8 cellular contexts compared by ENCODE assay signal in the genomic region with DNA sequence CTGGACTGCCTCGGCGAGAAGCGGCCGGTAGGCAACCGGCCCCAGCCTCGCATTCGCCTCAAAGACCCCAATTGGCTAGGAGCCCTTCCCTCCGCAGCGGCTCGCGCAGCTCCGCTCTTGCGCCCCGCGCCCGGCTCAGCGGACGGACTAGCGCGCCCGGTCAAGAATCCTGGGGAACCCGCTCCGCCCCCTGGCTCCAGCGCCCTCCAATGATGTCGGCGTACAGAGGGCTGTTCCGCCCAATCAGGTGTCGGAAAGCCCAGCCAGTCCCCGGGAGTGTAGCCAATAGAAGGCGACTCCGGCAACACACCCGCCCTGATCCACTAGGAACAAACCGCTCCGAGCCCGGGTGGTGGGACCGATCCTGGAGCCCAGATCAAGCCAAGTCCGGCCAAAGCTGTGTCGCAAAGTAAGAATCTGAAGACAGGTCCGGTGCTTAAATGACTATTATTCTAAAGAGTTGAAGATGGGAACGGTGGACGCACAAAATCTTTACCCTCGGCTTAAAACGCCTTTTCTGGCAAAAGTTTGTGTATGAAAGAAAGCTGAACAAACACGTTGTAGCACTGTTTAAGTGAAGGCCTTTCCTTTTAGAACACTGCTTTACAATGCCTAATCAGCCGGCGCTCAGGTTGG.
DNase-seq lines count a peak whose midpoint lies in the region; ATAC-seq and TF ChIP-seq lines count a peak whose summit lies in the region.

No MANE protein-coding gene starts in this region.

- H2AFZ ChIP-seq in PC-3 (ENCODE audit: low read length), result peak overlapping the region; percentile 89

- peak overlapping the region; percentile 69 for H3K9ac ChIP-seq in PC-3 (ENCODE audit: low read length)

- peaks cover 18% of the 10 kb centered on the region for H3K4me1 ChIP-seq in PC-3 (ENCODE audit: insufficient read depth, low read length)

- H3F3A ChIP-seq in PC-3 (ENCODE audit: low read length, unreplicated experiment), result no peaks in the 10 kb centered on the region

- H3K9me2 ChIP-seq in PC-3 (replicated peaks; ENCODE audit: low read length), result no peaks in the 10 kb centered on the region

- TSS peak; percentile 89 for BruUV-seq in PC-3 (replicated peaks; lab: Mats Ljungman, UMichigan)

- H3K27me3 ChIP-seq in PC-3 (ENCODE audit: low read length), result no peaks in the 10 kb centered on the region

- H3K79me2 ChIP-seq in PC-3 (ENCODE audit: low read length), result peaks cover 23% of the 10 kb centered on the region

- TF ChIP-seq CTCF in AG09319 (IDR thresholded peaks at IDR 0.05; ENCODE audit: low read depth, low read length), result no peak
- TF ChIP-seq CTCF in PC-3 (conservative IDR thresholded peaks at IDR 0.05; ENCODE audit: low read depth, low read length), result no peak

- H3K27ac ChIP-seq in PC-3 (ENCODE audit: low read length) (no peak overlapping the region), cingulate gyrus (ENCODE audit: low read depth, low read length) (peak overlapping the region; percentile 85)

- ATAC-seq in GM18858 (IDR thresholded peaks at IDR 0.05; ENCODE audit: unreplicated experiment) (peak; percentile 91), HG03159 (IDR thresholded peaks at IDR 0.05; ENCODE audit: unreplicated experiment) (peak; percentile 86), PC-3 (peak; percentile 96)

- DNase-seq in AG09319 (ENCODE audit: extremely low read depth, low read depth) (peak; percentile 87), PC-3 (peak; percentile 92), inferior parietal cortex (ENCODE audit: extremely low spot score) (peak; percentile 94), skeletal muscle cell (ENCODE audit: low read depth) (peak; percentile 81), Kasumi-1 (lab: John Stamatoyannopoulos, UW) (no peak)

- H3K36me3 ChIP-seq in PC-3 (ENCODE audit: low read depth, low read length), result no peaks in the 10 kb centered on the region; the same call in 1 of the 2 replicates

- intact Hi-C loops in PC-3 (cut with micrococcal nuclease), result loop anchor here (2.0 kb wide), 1 partner anchor 36 kb away; no protein-coding TSS in a partner anchor

- no peaks in the 10 kb centered on the region for H3K9me3 ChIP-seq in PC-3 (ENCODE audit: low read length)

- H3K4me3 ChIP-seq in PC-3 (ENCODE audit: low read length) (peak overlapping the region; percentile 91), skeletal muscle cell (ENCODE audit: low read depth, low read length) (peak overlapping the region; percentile 90)

- POLR2A ChIA-PET in PC-3 (lab: Charles Lee; ENCODE audit: unreplicated experiment), result no interaction called here

- H3K4me2 ChIP-seq in PC-3 (ENCODE audit: low read length), result peak overlapping the region; percentile 85

- H4K20me1 ChIP-seq in PC-3 (ENCODE audit: low read length), result no peaks in the 10 kb centered on the region

- CTCF ChIA-PET in PC-3 (lab: Charles Lee), result interaction anchor here (0.6 kb wide), 1 partner anchor 27 kb away, joined by 4 read pairs; no protein-coding TSS in a partner anchor

Comparison
In these comparisons a context has a peak if more than half of its experiments do, and no peak if none do; other contexts are left out.
1. DNase-seq: peak in AG09319 (single experiment), PC-3 (single experiment), inferior parietal cortex (single experiment) and skeletal muscle cell (single experiment); none in Kasumi-1 (0 of 2).
2. Peak in every context shown above with its lines, with median percentiles within 50 percentile points of each other: ATAC-seq.